ENCODE assay signal across 1 cellular context in the genomic region with DNA sequence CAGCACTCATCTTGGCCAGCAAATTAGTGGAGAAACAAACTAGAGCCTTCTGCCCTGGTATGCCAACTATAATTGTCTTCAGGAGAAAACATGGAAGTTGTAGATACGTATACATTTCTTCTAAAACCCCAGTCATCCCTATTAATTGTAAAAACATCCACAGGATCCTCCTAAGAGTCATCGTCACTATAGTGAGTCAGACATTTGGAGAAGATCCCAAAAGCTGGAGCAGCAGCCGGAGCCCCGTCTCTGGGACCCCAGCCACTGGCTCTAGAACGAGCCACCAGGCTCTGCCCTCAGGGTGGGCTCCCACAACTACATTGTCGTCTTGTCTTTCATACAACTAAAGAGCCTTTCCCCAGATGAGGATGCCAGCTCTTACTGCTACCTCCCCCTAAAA.
TF ChIP-seq lines count a peak whose summit lies in the region.

No MANE protein-coding gene starts in this region.

TF ChIP-seq in liver, 16 proteins besides CTCF, POLR2A, EP300 and RAD21 (continued from another document):
- TF ChIP-seq, protein P1, sequence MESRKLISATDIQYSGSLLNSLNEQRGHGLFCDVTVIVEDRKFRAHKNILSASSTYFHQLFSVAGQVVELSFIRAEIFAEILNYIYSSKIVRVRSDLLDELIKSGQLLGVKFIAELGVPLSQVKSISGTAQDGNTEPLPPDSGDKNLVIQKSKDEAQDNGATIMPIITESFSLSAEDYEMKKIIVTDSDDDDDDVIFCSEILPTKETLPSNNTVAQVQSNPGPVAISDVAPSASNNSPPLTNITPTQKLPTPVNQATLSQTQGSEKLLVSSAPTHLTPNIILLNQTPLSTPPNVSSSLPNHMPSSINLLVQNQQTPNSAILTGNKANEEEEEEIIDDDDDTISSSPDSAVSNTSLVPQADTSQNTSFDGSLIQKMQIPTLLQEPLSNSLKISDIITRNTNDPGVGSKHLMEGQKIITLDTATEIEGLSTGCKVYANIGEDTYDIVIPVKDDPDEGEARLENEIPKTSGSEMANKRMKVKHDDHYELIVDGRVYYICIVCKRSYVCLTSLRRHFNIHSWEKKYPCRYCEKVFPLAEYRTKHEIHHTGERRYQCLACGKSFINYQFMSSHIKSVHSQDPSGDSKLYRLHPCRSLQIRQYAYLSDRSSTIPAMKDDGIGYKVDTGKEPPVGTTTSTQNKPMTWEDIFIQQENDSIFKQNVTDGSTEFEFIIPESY (IDR thresholded peaks at IDR 0.05) = no peak
- TF ChIP-seq, protein P2, sequence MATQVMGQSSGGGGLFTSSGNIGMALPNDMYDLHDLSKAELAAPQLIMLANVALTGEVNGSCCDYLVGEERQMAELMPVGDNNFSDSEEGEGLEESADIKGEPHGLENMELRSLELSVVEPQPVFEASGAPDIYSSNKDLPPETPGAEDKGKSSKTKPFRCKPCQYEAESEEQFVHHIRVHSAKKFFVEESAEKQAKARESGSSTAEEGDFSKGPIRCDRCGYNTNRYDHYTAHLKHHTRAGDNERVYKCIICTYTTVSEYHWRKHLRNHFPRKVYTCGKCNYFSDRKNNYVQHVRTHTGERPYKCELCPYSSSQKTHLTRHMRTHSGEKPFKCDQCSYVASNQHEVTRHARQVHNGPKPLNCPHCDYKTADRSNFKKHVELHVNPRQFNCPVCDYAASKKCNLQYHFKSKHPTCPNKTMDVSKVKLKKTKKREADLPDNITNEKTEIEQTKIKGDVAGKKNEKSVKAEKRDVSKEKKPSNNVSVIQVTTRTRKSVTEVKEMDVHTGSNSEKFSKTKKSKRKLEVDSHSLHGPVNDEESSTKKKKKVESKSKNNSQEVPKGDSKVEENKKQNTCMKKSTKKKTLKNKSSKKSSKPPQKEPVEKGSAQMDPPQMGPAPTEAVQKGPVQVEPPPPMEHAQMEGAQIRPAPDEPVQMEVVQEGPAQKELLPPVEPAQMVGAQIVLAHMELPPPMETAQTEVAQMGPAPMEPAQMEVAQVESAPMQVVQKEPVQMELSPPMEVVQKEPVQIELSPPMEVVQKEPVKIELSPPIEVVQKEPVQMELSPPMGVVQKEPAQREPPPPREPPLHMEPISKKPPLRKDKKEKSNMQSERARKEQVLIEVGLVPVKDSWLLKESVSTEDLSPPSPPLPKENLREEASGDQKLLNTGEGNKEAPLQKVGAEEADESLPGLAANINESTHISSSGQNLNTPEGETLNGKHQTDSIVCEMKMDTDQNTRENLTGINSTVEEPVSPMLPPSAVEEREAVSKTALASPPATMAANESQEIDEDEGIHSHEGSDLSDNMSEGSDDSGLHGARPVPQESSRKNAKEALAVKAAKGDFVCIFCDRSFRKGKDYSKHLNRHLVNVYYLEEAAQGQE (IDR thresholded peaks at IDR 0.05) = no peak
- TF ChIP-seq HNF4G (IDR thresholded peaks at IDR 0.05) = no peak
- no peak for TF ChIP-seq FOXA1 (IDR thresholded peaks at IDR 0.05)
- TF ChIP-seq, protein P3, sequence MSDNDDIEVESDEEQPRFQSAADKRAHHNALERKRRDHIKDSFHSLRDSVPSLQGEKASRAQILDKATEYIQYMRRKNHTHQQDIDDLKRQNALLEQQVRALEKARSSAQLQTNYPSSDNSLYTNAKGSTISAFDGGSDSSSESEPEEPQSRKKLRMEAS (IDR thresholded peaks at IDR 0.05) = no peak
- no peak for TF ChIP-seq YY1 (IDR thresholded peaks at IDR 0.05)
